Comparison of ENCODE assay signal across 22 cellular contexts in the genomic region with DNA sequence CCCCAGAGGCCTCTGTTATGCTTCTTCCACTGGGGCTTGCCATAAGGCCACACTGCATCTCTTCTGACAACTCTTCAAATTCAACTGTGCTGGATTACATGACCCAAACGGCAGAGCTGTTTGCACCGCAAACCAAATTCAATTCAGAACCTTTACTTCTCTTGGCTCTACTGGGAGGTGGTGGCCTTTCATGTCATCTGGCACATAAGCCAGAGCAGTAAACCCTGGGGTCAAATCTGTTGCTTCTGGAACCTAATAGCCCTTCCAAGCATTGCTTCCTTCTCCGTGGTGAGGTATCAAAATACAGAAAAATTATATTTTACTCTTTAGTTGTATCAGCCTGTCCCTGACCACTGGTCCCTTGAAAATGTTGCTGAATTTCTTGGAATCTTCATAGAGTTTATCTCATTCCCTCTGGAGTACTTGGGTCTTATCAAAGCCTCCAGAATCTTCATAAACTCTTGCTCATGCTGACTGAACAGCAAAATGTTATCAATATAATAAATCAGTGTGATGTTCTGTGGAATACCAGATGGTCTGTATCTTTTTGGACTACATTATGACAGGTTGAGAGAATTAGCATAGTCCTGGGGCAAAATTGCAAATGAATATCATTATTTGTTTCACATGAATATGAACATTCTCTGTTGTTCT.
"Had no signal": no experiment of that assay in that cellular context is flagged by ENCODE, and none has a peak within 500 bp of the region (broad histone marks: within the 10 kb centered on the region; RNA-seq: fewer than 3 reads in every experiment).

No MANE protein-coding gene starts in this region.

- H3K27ac ChIP-seq: ascending aorta, cardiac muscle cell, foreskin keratinocyte, left lung, sigmoid colon, suprapubic skin, tibial artery had no signal

- H3K4me3 ChIP-seq: ascending aorta, cardiac muscle cell, heart right ventricle, left lung, sigmoid colon, suprapubic skin, tibial artery had no signal

- H3K4me1 ChIP-seq: ascending aorta, foreskin keratinocyte, left lung, sigmoid colon, suprapubic skin had no signal

- H3K9me3 ChIP-seq: ascending aorta, heart right ventricle, left lung, sigmoid colon, suprapubic skin, tibial artery had no signal

- H3K27me3 ChIP-seq: ascending aorta, cardiac muscle cell, foreskin keratinocyte, heart right ventricle, left lung, sigmoid colon, suprapubic skin, tibial artery had no signal

- DNase-seq: activated CD4-positive, alpha-beta T cell treated with anti-CD3 and anti-CD28 coated beads for 36 hours; activated CD4-positive, CD25-positive, alpha-beta regulatory T cell; activated naive CD4-positive, alpha-beta T cell; activated T-cell treated with anti-CD3 and anti-CD28 coated beads for 4 hours; activated T-cell treated with anti-CD3 and anti-CD28 coated beads, Interleukin-2, amount 50 U/mL, for 72 hours; endodermal cell; foreskin keratinocyte; heart right ventricle; left lung; naive thymus-derived CD8-positive, alpha-beta T cell; sigmoid colon; small intestine; stimulated activated CD4-positive, alpha-beta T cell treated with anti-CD3 and anti-CD28 coated beads, Interleukin-1b, Interleukin-23, amount 100 ng/mL, for 48 hours; stimulated activated CD4-positive, alpha-beta T cell treated with anti-CD3 and anti-CD28 coated beads, Interleukin-4, amount 100 ng/mL, for 4 hours; stimulated activated CD8-positive, alpha-beta memory T cell treated with anti-CD3 and anti-CD28 coated beads, Interleukin-4, amount 100 ng/mL, for 48 hours; stimulated activated naive B cell treated with anti-CD40 and anti-IgM and Interleukin-4, amounts not matched to agents 10 μg/mL and 1 μg/mL and 100 μg/mL, for 72 hours; tibial artery had no signal

- H3K36me3 ChIP-seq: ascending aorta, cardiac muscle cell, heart right ventricle, left lung, sigmoid colon, suprapubic skin, tibial artery had no signal

- ATAC-seq: activated CD4-positive, alpha-beta T cell treated with anti-CD3 and anti-CD28 coated beads for 36 hours; activated naive CD4-positive, alpha-beta T cell treated with anti-CD3 and anti-CD28 coated beads, Interleukin-2, amount 50 U/mL, for 72 hours; activated T-cell treated with anti-CD3 and anti-CD28 coated beads, Interleukin-2, amount 50 U/mL, for 72 hours; esophagus mucosa; foreskin keratinocyte; left lung; naive thymus-derived CD8-positive, alpha-beta T cell; stimulated activated naive B cell treated with anti-CD40 and anti-IgM and Interleukin-4, amounts not matched to agents 10 μg/mL and 1 μg/mL and 100 μg/mL, for 72 hours had no signal
